8 cellular contexts compared by ENCODE assay signal in the genomic region with DNA sequence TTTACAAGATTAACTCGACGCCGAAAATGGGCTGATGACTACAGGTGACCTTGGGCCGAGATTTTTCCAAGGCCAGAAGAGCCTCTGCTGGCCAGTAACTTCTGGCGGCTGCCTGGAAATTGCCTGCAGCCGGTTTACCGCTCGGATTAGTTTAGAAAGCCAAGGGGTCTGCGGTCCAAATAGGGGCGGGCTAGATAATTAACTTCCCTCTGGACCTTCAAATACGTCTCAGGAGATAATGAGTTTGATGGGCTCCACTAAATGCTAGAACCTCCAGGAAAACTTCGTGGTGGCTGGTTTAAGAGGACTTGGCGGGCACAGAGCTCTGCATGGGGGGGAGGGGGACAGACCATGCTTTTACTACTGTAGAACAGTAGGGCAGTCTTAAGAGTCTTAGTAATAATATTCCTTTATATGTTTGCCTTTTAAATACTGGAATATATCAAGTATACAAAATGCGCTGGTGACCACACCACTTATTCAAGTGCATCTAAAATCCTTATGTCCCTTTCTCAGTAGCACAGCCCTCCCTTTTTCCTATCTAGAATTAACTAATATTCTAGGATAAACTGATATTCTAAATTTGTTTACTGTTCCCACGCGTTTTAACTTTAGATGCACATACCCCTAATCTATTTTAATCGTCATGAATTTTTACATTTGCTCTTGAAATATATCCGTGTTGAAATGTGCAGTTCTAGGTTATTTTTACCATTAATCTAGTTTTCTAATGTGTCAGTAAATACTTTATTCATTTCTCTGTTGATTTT.
A peak's percentile ranks its signal among the peaks of the same experiment; 100 is the strongest.
DNase-seq lines count a peak whose midpoint lies in the region; ATAC-seq and TF ChIP-seq lines count a peak whose summit lies in the region.

No MANE protein-coding gene starts in this region.

- peaks cover 46 to 78% (median 65%) of the 10 kb centered on the region in 10 experiments for H3K4me1 ChIP-seq in BLaER1 treated with 17β-estradiol and CSF1 and Interleukin-3, amounts not matched to agents 10 nM and 100 nM
- H3K4me1 ChIP-seq in smooth muscle cell (ENCODE audit: low read depth) = peaks cover 26% of the 10 kb centered on the region

- H3K27me3 Mint-ChIP-seq in activated CD8-positive, alpha-beta T cell treated with anti-CD3 and anti-CD28 coated beads, Interleukin-2, amount 10 ng/mL, durations not matched to agents 7 days and 5 days (ENCODE audit: low read depth) = no peaks in the 10 kb centered on the region

- no peaks in the 10 kb centered on the region for H3K9me3 Mint-ChIP-seq in activated CD8-positive, alpha-beta T cell treated with anti-CD3 and anti-CD28 coated beads, Interleukin-2, amount 10 ng/mL, durations not matched to agents 7 days and 5 days (ENCODE audit: insufficient read depth)

- H3K4me3 Mint-ChIP-seq in activated CD8-positive, alpha-beta T cell treated with anti-CD3 and anti-CD28 coated beads, Interleukin-2, amount 10 ng/mL, durations not matched to agents 7 days and 5 days = peak overlapping the region; percentile 95

- H3K79me2 ChIP-seq in smooth muscle cell (ENCODE audit: low read depth) = peaks cover 43% of the 10 kb centered on the region

- H3K4me2 ChIP-seq in BLaER1 treated with 17β-estradiol and CSF1 and Interleukin-3, amounts not matched to agents 10 nM and 100 nM = peak overlapping the region; percentile 82 to 100 (median 89)
- H3K4me2 ChIP-seq in smooth muscle cell = peak overlapping the region; percentile 86

- H3K4me3 ChIP-seq in BLaER1 treated with 17β-estradiol and CSF1 and Interleukin-3, amounts not matched to agents 10 nM and 100 nM = peak overlapping the region; percentile 64 to 78 (median 71)
- H3K4me3 ChIP-seq in smooth muscle cell = peak overlapping the region; percentile 63

- H3K4me1 Mint-ChIP-seq in activated CD8-positive, alpha-beta T cell treated with anti-CD3 and anti-CD28 coated beads, Interleukin-2, amount 10 ng/mL, durations not matched to agents 7 days and 5 days (ENCODE audit: low read depth) = peaks cover 68% of the 10 kb centered on the region

- H3K36me3 ChIP-seq in BLaER1 treated with 17β-estradiol and CSF1 and Interleukin-3, amounts not matched to agents 10 nM and 100 nM = peaks cover 17 to 48% (median 36%) of the 10 kb centered on the region in 11 experiments; a peak in 21 of 22 replicates
- no peaks in the 10 kb centered on the region for H3K36me3 ChIP-seq in smooth muscle cell (ENCODE audit: low read depth)

- H3K9ac ChIP-seq in BLaER1 treated with 17β-estradiol and CSF1 and Interleukin-3, amounts not matched to agents 10 nM and 100 nM = peak overlapping the region; percentile 81 to 95 (median 91)
- no peak overlapping the region for H3K9ac ChIP-seq in smooth muscle cell (ENCODE audit: low read depth)

- peaks cover 8% of the 10 kb centered on the region for H3F3A ChIP-seq in smooth muscle cell (ENCODE audit: low read depth)

- intact Hi-C loops in left ventricle myocardium superior (cut with micrococcal nuclease) = no loop called here

- ATAC-seq in GM19395 (IDR thresholded peaks at IDR 0.05; ENCODE audit: unreplicated experiment) (peak; percentile 20), left ventricle myocardium superior (peak; percentile 59)
- ATAC-seq in activated CD8-positive, alpha-beta T cell treated with anti-CD3 and anti-CD28 coated beads, Interleukin-2, amount 10 ng/mL, durations not matched to agents 7 days and 5 days = peak; percentile 24

- POLR2A ChIA-PET in activated CD8-positive, alpha-beta T cell treated with anti-CD3 and anti-CD28 coated beads, Interleukin-2, amount 10 ng/mL, durations not matched to agents 7 days and 5 days (lab: Charles Lee) = interaction anchor here (0.5 to 5.0 kb wide), 31 partner anchors 7 to 1120 kb away, joined by 3 to 119 read pairs (median 10); a partner anchor contains a TSS

- peaks cover 43% of the 10 kb centered on the region for H3K36me3 Mint-ChIP-seq in activated CD8-positive, alpha-beta T cell treated with anti-CD3 and anti-CD28 coated beads, Interleukin-2, amount 10 ng/mL, durations not matched to agents 7 days and 5 days (ENCODE audit: low read depth)

- H3K27ac ChIP-seq in BLaER1 treated with 17β-estradiol and CSF1 and Interleukin-3, amounts not matched to agents 10 nM and 100 nM = peak overlapping the region; percentile 68 to 98 (median 96)
- peak overlapping the region; percentile 38 for H3K27ac ChIP-seq in smooth muscle cell (ENCODE audit: low read depth)

- WGBS in smooth muscle cell (ENCODE audit: low lambda C conversion rate) = 2% methylated on average over 18 of the region's 18 CpGs

- peaks cover 5 to 24% (median 16%) of the 10 kb centered on the region in 11 experiments; a peak in 17 of 22 replicates for H3K9me3 ChIP-seq in BLaER1 treated with 17β-estradiol and CSF1 and Interleukin-3, amounts not matched to agents 10 nM and 100 nM (replicated peaks in 1 of 11)
- no peaks in the 10 kb centered on the region for H3K9me3 ChIP-seq in smooth muscle cell (replicated peaks; ENCODE audit: low read depth)

- H3K27me3 ChIP-seq in BLaER1 treated with 17β-estradiol and CSF1 and Interleukin-3, amounts not matched to agents 10 nM and 100 nM = no peaks in the 10 kb centered on the region
- H3K27me3 ChIP-seq in smooth muscle cell (ENCODE audit: low read depth) = no peaks in the 10 kb centered on the region

- CTCF ChIA-PET in activated CD8-positive, alpha-beta T cell treated with anti-CD3 and anti-CD28 coated beads, Interleukin-2, amount 10 ng/mL, durations not matched to agents 7 days and 5 days (lab: Charles Lee) = interaction anchor here (2.0 kb wide), 1 partner anchor 12 kb away, joined by 10 read pairs; no protein-coding TSS in a partner anchor

- H4K20me1 ChIP-seq in BLaER1 treated with 17β-estradiol and CSF1 and Interleukin-3, amounts not matched to agents 10 nM and 100 nM = peaks cover 0 to 51% (median 17%) of the 10 kb centered on the region in 11 experiments; a peak in 11 of 22 replicates
- no peaks in the 10 kb centered on the region for H4K20me1 ChIP-seq in smooth muscle cell (ENCODE audit: low read depth)

- H2AFZ ChIP-seq in smooth muscle cell (ENCODE audit: low read depth) = peak overlapping the region; percentile 92

- no peak for TF ChIP-seq CTCF in smooth muscle cell (IDR thresholded peaks at IDR 0.05; ENCODE audit: borderline replicate concordance, insufficient read depth, poor library complexity, severe bottlenecking)

- H3K27ac Mint-ChIP-seq in activated CD8-positive, alpha-beta T cell treated with anti-CD3 and anti-CD28 coated beads, Interleukin-2, amount 10 ng/mL, durations not matched to agents 7 days and 5 days = peak overlapping the region; percentile 98

- peak in 51 of 76 experiments; percentile 37 to 88 (median 69) for DNase-seq in HUDEP-2 (lab: John Stamatoyannopoulos, UW; ENCODE audit: unreplicated experiment in 76 of 76)
- peak; percentile 65 for DNase-seq in activated CD8-positive, alpha-beta T cell treated with anti-CD3 and anti-CD28 coated beads, Interleukin-2, amount 10 ng/mL, durations not matched to agents 7 days and 5 days
- DNase-seq in left ventricle myocardium superior = no peak
- DNase-seq in smooth muscle cell (lab: John Stamatoyannopoulos, UW; ENCODE audit: unreplicated experiment) = no peak
- DNase-seq in NCI-H2196 (lab: John Stamatoyannopoulos, UW; ENCODE audit: unreplicated experiment) = no peak
- DNase-seq in mesenteric fat pad (ENCODE audit: low spot score) = no peak

Comparison
In these comparisons a context has a peak if more than half of its experiments do, and no peak if none do; other contexts are left out.
1. DNase-seq: peak in HUDEP-2 (51 of 76) and activated CD8-positive, alpha-beta T cell treated with anti-CD3 and anti-CD28 coated beads, Interleukin-2, amount 10 ng/mL, durations not matched to agents 7 days and 5 days (single experiment); none in left ventricle myocardium superior (single experiment), smooth muscle cell (single experiment), NCI-H2196 (single experiment) and mesenteric fat pad (single experiment).
2. Peak in every context shown above with its lines, with median percentiles within 50 percentile points of each other: ATAC-seq.